In genomic region chr10:62626096-62626495, GRCh38 we compare ENCODE assay signal across 3 cellular contexts.
TF ChIP-seq lines count a peak whose summit lies in the region.

No MANE protein-coding gene starts in this region.

TF ChIP-seq in IMR-90, 13 proteins besides CTCF, POLR2A, EP300 and RAD21:
- no peak for TF ChIP-seq BHLHE40 (IDR thresholded peaks at IDR 0.05; ENCODE audit: low read depth, low read length)
- no peak for TF ChIP-seq FOS (IDR thresholded peaks at IDR 0.05; ENCODE audit: low read depth, low read length)
- TF ChIP-seq CHD1 (IDR thresholded peaks at IDR 0.05; ENCODE audit: low read depth, low read length) = no peak
- TF ChIP-seq CEBPB (IDR thresholded peaks at IDR 0.05; ENCODE audit: low read depth, low read length) = no peak
- no peak for TF ChIP-seq MAZ (IDR thresholded peaks at IDR 0.05; ENCODE audit: borderline replicate concordance, low read depth, low read length)
- no peak for TF ChIP-seq RFX5 (IDR thresholded peaks at IDR 0.05; ENCODE audit: low read depth, low read length)
- TF ChIP-seq ELK1 (IDR thresholded peaks at IDR 0.05; ENCODE audit: borderline replicate concordance, low read depth, low read length) = no peak
- TF ChIP-seq MXI1 (IDR thresholded peaks at IDR 0.05; ENCODE audit: borderline replicate concordance, low read depth, low read length) = no peak
- TF ChIP-seq RCOR1 (IDR thresholded peaks at IDR 0.05; ENCODE audit: insufficient replicate concordance, low read length) = no peak
- no peak for TF ChIP-seq NFE2L2 (IDR thresholded peaks at IDR 0.05; ENCODE audit: low read depth, low read length)

TF ChIP-seq in GM12878, 131 proteins besides CTCF, POLR2A, EP300 and RAD21:
- TF ChIP-seq RCOR1 (conservative IDR thresholded peaks at IDR 0.05; ENCODE audit: low read depth, low read length) (no peak), CBFB (IDR thresholded peaks at IDR 0.05; ENCODE audit: low read depth) (no peak), POU2F2 (IDR thresholded peaks at IDR 0.05; ENCODE audit: borderline replicate concordance, low read depth, low read length) (no peak), MTA3 (IDR thresholded peaks at IDR 0.05; ENCODE audit: borderline replicate concordance, low read length) (no peak), ZNF207 (IDR thresholded peaks at IDR 0.05; ENCODE audit: borderline replicate concordance) (no peak), ZNF24 (IDR thresholded peaks at IDR 0.05) (no peak), YBX1 (IDR thresholded peaks at IDR 0.05) (no peak), MYB (IDR thresholded peaks at IDR 0.05; ENCODE audit: borderline replicate concordance, low read depth, low read length) (no peak), ZNF592 (IDR thresholded peaks at IDR 0.05) (no peak), EGR1 (IDR thresholded peaks at IDR 0.05; ENCODE audit: borderline replicate concordance in 1 of 2, low read depth in 2 of 2, low read length in 2 of 2) (no peak), SIN3A (IDR thresholded peaks at IDR 0.05; ENCODE audit: low read depth, low read length) (no peak), NR2C1 (IDR thresholded peaks at IDR 0.05) (no peak), MYC (IDR thresholded peaks at IDR 0.05; ENCODE audit: insufficient read depth, insufficient read length, insufficient replicate concordance, low read length, severe bottlenecking) (no peak), NFYA (IDR thresholded peaks at IDR 0.05; ENCODE audit: borderline replicate concordance, low read depth, low read length) (no peak)

TF ChIP-seq in HEK293T, 16 proteins besides CTCF, POLR2A, EP300 and RAD21:
- TF ChIP-seq FOXM1 (IDR thresholded peaks at IDR 0.05; ENCODE audit: borderline replicate concordance) (no peak), SUZ12 (IDR thresholded peaks at IDR 0.05) (no peak), FOXA1 (IDR thresholded peaks at IDR 0.05) (no peak), LEF1 (IDR thresholded peaks at IDR 0.05; ENCODE audit: borderline replicate concordance) (no peak), ZNF384 (IDR thresholded peaks at IDR 0.05) (no peak), PKNOX1 (IDR thresholded peaks at IDR 0.05) (no peak), TARDBP (IDR thresholded peaks at IDR 0.05) (no peak)
